In genomic region chr1:91166106-91166712, GRCh38 we compare ENCODE assay signal across 8 cellular contexts.
DNase-seq lines count a peak whose midpoint lies in the region; ATAC-seq and TF ChIP-seq lines count a peak whose summit lies in the region.

No MANE protein-coding gene starts in this region.

- peak; percentile 46 for DNase-seq in activated CD8-positive, alpha-beta memory T cell treated with anti-CD3 and anti-CD28 coated beads, Interleukin-2, amount 10 ng/mL, durations not matched to agents 7 days and 5 days
- no peak for DNase-seq in activated CD8-positive, alpha-beta memory T cell treated with anti-CD3 and anti-CD28 coated beads for 24 hours
- DNase-seq in NCI-H446 (lab: John Stamatoyannopoulos, UW) = peak; percentile 60 to 86
- DNase-seq in activated CD4-positive, alpha-beta memory T cell treated with anti-CD3 and anti-CD28 coated beads for 36 hours = peak; percentile 50
- peak; percentile 67 for DNase-seq in fibroblast of the aortic adventitia (ENCODE audit: low read depth)
- peak; percentile 14 for DNase-seq in non-pigmented ciliary epithelial cell (ENCODE audit: low read depth)

- no peak overlapping the region for H3K27ac Mint-ChIP-seq in activated CD8-positive, alpha-beta memory T cell treated with anti-CD3 and anti-CD28 coated beads, Interleukin-2, amount 10 ng/mL, durations not matched to agents 7 days and 5 days
- H3K27ac Mint-ChIP-seq in activated CD4-positive, alpha-beta memory T cell treated with anti-CD3 and anti-CD28 coated beads for 36 hours = no peak overlapping the region

- no peaks in the 10 kb centered on the region for H3K4me1 Mint-ChIP-seq in activated CD8-positive, alpha-beta memory T cell treated with anti-CD3 and anti-CD28 coated beads, Interleukin-2, amount 10 ng/mL, durations not matched to agents 7 days and 5 days
- H3K4me1 Mint-ChIP-seq in activated CD4-positive, alpha-beta memory T cell treated with anti-CD3 and anti-CD28 coated beads for 36 hours (ENCODE audit: low read depth) = no peaks in the 10 kb centered on the region

- intact Hi-C loops in activated CD4-positive, alpha-beta memory T cell treated with anti-CD3 and anti-CD28 coated beads for 36 hours (cut with micrococcal nuclease) = loop anchor here (1.0 to 10.0 kb wide), 4 partner anchors 236 to 1031 kb away; no protein-coding TSS in a partner anchor

- H3K27me3 Mint-ChIP-seq in activated CD8-positive, alpha-beta memory T cell treated with anti-CD3 and anti-CD28 coated beads, Interleukin-2, amount 10 ng/mL, durations not matched to agents 7 days and 5 days = no peaks in the 10 kb centered on the region
- H3K27me3 Mint-ChIP-seq in activated CD4-positive, alpha-beta memory T cell treated with anti-CD3 and anti-CD28 coated beads for 36 hours = no peaks in the 10 kb centered on the region

- H3K4me3 ChIP-seq in fibroblast of the aortic adventitia (ENCODE audit: low read depth, low read length) = no peak overlapping the region

- H3K36me3 Mint-ChIP-seq in activated CD8-positive, alpha-beta memory T cell treated with anti-CD3 and anti-CD28 coated beads, Interleukin-2, amount 10 ng/mL, durations not matched to agents 7 days and 5 days = no peaks in the 10 kb centered on the region
- H3K36me3 Mint-ChIP-seq in activated CD4-positive, alpha-beta memory T cell treated with anti-CD3 and anti-CD28 coated beads for 36 hours = no peaks in the 10 kb centered on the region

- CTCF ChIA-PET in activated CD8-positive, alpha-beta memory T cell treated with anti-CD3 and anti-CD28 coated beads, Interleukin-2, amount 10 ng/mL, durations not matched to agents 7 days and 5 days (lab: Charles Lee) = interaction anchor here (0.6 to 4.2 kb wide), 19 partner anchors 10 to 767 kb away, joined by 3 to 35 read pairs (median 4); no protein-coding TSS in a partner anchor
- CTCF ChIA-PET in activated CD4-positive, alpha-beta memory T cell treated with anti-CD3 and anti-CD28 coated beads for 36 hours (lab: Charles Lee) = interaction anchor here (0.5 to 3.9 kb wide), 60 partner anchors 8 to 1458 kb away, joined by 3 to 33 read pairs (median 4); no protein-coding TSS in a partner anchor

- no peak overlapping the region for H3K4me3 Mint-ChIP-seq in activated CD8-positive, alpha-beta memory T cell treated with anti-CD3 and anti-CD28 coated beads, Interleukin-2, amount 10 ng/mL, durations not matched to agents 7 days and 5 days
- no peak overlapping the region for H3K4me3 Mint-ChIP-seq in activated CD4-positive, alpha-beta memory T cell treated with anti-CD3 and anti-CD28 coated beads for 36 hours

- POLR2A ChIA-PET in activated CD4-positive, alpha-beta memory T cell treated with anti-CD3 and anti-CD28 coated beads for 36 hours (lab: Charles Lee) = no interaction called here

- TF ChIP-seq CTCF in fibroblast of the aortic adventitia (IDR thresholded peaks at IDR 0.05; ENCODE audit: insufficient read depth, low read length) = peak; percentile 89

- H3K9me3 Mint-ChIP-seq in activated CD8-positive, alpha-beta memory T cell treated with anti-CD3 and anti-CD28 coated beads, Interleukin-2, amount 10 ng/mL, durations not matched to agents 7 days and 5 days (ENCODE audit: low read depth) = no peaks in the 10 kb centered on the region
- H3K9me3 Mint-ChIP-seq in activated CD4-positive, alpha-beta memory T cell treated with anti-CD3 and anti-CD28 coated beads for 36 hours = no peaks in the 10 kb centered on the region

- ATAC-seq in activated CD8-positive, alpha-beta memory T cell treated with anti-CD3 and anti-CD28 coated beads, Interleukin-2, amount 10 ng/mL, durations not matched to agents 7 days and 5 days = no peak
- ATAC-seq in HG02938 (IDR thresholded peaks at IDR 0.05; ENCODE audit: unreplicated experiment) (peak; percentile 63), GM18870 (IDR thresholded peaks at IDR 0.05; ENCODE audit: unreplicated experiment) (no peak)
